Comparison of ENCODE assay signal across 18 cellular contexts in genomic region chr19:10392120-10392519, GRCh38. TPM values are rescaled to one million over a fixed set of nuclear protein-coding genes. Genes with fewer than 3 reads are reported as not detected.
DNase-seq lines count a peak whose midpoint lies in the region; ATAC-seq, FAIRE-seq and TF ChIP-seq lines count a peak whose summit lies in the region.
"Had no signal": no experiment of that assay in that cellular context is flagged by ENCODE, and none has a peak within 500 bp of the region (broad histone marks: within the 10 kb centered on the region; RNA-seq: fewer than 3 reads in every experiment).

No MANE protein-coding gene starts in this region.

- H3K36me3 Mint-ChIP-seq in effector memory CD8-positive, alpha-beta T cell (ENCODE audit: insufficient read depth), result peaks cover 87% of the 10 kb centered on the region
- H3K36me3 Mint-ChIP-seq in activated naive CD8-positive, alpha-beta T cell treated with anti-CD3 and anti-CD28 coated beads for 36 hours, result peaks cover 21% of the 10 kb centered on the region

- H3K9me3 ChIP-seq in GM12878 (replicated peaks; ENCODE audit: control insufficient read depth, insufficient read depth, low read length), result no peaks in the 10 kb centered on the region
- H3K9me3 ChIP-seq: Caco-2 had no signal

- CTCF ChIA-PET in GM12878 (lab: Yijun Ruan, JAX), result interaction anchor here (0.7 to 4.9 kb wide), 10 partner anchors 8 to 133 kb away, joined by 3 to 89 read pairs (median 4); partner anchors contain the start of genes CDC37 and ICAM1

- no peaks in the 10 kb centered on the region for H4K20me1 ChIP-seq in GM12878 (ENCODE audit: control insufficient read depth, insufficient read depth)

- no peak overlapping the region for H3K27ac ChIP-seq in GM12878 (ENCODE audit: control insufficient read depth, insufficient read depth)
- H3K27ac ChIP-seq: C4-2B, HL-60 had no signal

- no peak overlapping the region for H3K4me2 ChIP-seq in GM12878 (ENCODE audit: control insufficient read depth, insufficient read depth)
- H3K4me2 ChIP-seq: GM23338 had no signal

- no peaks in the 10 kb centered on the region for H3K9me3 Mint-ChIP-seq in effector memory CD8-positive, alpha-beta T cell
- no peaks in the 10 kb centered on the region for H3K9me3 Mint-ChIP-seq in activated naive CD8-positive, alpha-beta T cell treated with anti-CD3 and anti-CD28 coated beads for 36 hours
- H3K9me3 Mint-ChIP-seq: CD4-positive, alpha-beta T cell; GM23338 had no signal

- no peak overlapping the region for H3K4me3 ChIP-seq in GM12878
- H3K4me3 ChIP-seq: GM23338 had no signal

- intact Hi-C loops in GM12878 (cut with micrococcal nuclease; ENCODE audit: unreplicated experiment), result no loop called here

- no peaks in the 10 kb centered on the region; the same call in 1 of the 2 replicates for H3K79me2 ChIP-seq in GM12878 (ENCODE audit: control insufficient read depth, insufficient read depth, low read length)

- no TSS peak for BruUV-seq in GM12878 (replicated peaks; lab: Mats Ljungman, UMichigan)

- TF ChIP-seq CTCF in GM12878 (IDR thresholded peaks at IDR 0.05 in 2 of 3, conservative IDR thresholded peaks at IDR 0.05 in 1 of 3; ENCODE audit: control insufficient read depth in 2 of 3, extremely low read depth in 1 of 3, insufficient read depth in 1 of 3, low read depth in 3 of 3, low read length in 3 of 3), result no peak

- TF ChIP-seq POLR2A in GM12878 (IDR thresholded peaks at IDR 0.05; ENCODE audit: low read depth, low read length), result no peak

- no peak overlapping the region for H3K4me3 Mint-ChIP-seq in effector memory CD8-positive, alpha-beta T cell
- H3K4me3 Mint-ChIP-seq in activated naive CD8-positive, alpha-beta T cell treated with anti-CD3 and anti-CD28 coated beads for 36 hours, result no peak overlapping the region
- H3K4me3 Mint-ChIP-seq: CD4-positive, alpha-beta T cell; GM23338 had no signal

- no peak overlapping the region for H3K9ac ChIP-seq in GM12878 (ENCODE audit: control insufficient read depth, insufficient read depth, low read length)

- no peaks in the 10 kb centered on the region for H3K27me3 ChIP-seq in GM12878 (replicated peaks in 1 of 2; ENCODE audit: control insufficient read depth in 2 of 2, insufficient read depth in 2 of 2, low read length in 1 of 2)

- no peak for ATAC-seq in GM12878
- no peak for ATAC-seq in effector memory CD8-positive, alpha-beta T cell (replicated peaks)
- ATAC-seq: GM23338 had no signal

- FAIRE-seq in G401.6 (lab: Jason Lieb, UNC) (peak; percentile 8), GM12878 (lab: Jason Lieb, UNC) (no peak)
- FAIRE-seq: A204.1, D721Med, H54 had no signal

- RAD21 ChIA-PET in GM12878 (lab: Charles Lee; ENCODE audit: unreplicated experiment), result interaction anchor here (1.0 to 4.1 kb wide), 3 partner anchors 122 to 133 kb away, joined by 4 to 49 read pairs (median 40); partner anchors contain the start of gene ICAM1

- H3K4me1 Mint-ChIP-seq in effector memory CD8-positive, alpha-beta T cell (ENCODE audit: low read depth in 2 of 2), result peaks cover 5 to 14% of the 10 kb centered on the region in 2 donors
- peaks cover 6% of the 10 kb centered on the region for H3K4me1 Mint-ChIP-seq in activated naive CD8-positive, alpha-beta T cell treated with anti-CD3 and anti-CD28 coated beads for 36 hours

- no peak for DNase-seq in GM12878 (ENCODE audit: low read depth, low spot score)
- no peak for DNase-seq in effector memory CD8-positive, alpha-beta T cell
- no peak for DNase-seq in activated naive CD8-positive, alpha-beta T cell treated with anti-CD3 and anti-CD28 coated beads for 36 hours
- DNase-seq: ACHN; AML-193; Caco-2; CD4-positive, alpha-beta T cell; GDM1; HCEC 1CT; IMR-90; KBM-7 had no signal

- no peak for TF ChIP-seq EP300 in GM12878 (IDR thresholded peaks at IDR 0.05; ENCODE audit: borderline replicate concordance in 1 of 2, control insufficient read depth in 1 of 2, low read depth in 2 of 2, low read length in 2 of 2)

- in situ Hi-C loops in GM12878 (cut with MboI), result no loop called here

- TF ChIP-seq RAD21 in GM12878 (IDR thresholded peaks at IDR 0.05; ENCODE audit: insufficient read depth, low read depth, low read length), result no peak

- H3K36me3 ChIP-seq in GM12878 (ENCODE audit: control insufficient read depth in 2 of 2, insufficient read depth in 2 of 2, low read length in 1 of 2), result peaks cover 5 to 28% of the 10 kb centered on the region in 2 experiments; a peak in 3 of 4 replicates

- POLR2A ChIA-PET in GM12878 (lab: Charles Lee), result interaction anchor here (0.6 to 0.9 kb wide), 3 partner anchors 12 to 879 kb away, joined by 3 to 4 read pairs (median 3); partner anchors contain the start of gene TYK2

- no peak overlapping the region for H2AFZ ChIP-seq in GM12878 (ENCODE audit: control insufficient read depth, low read depth, low read length)
- H2AFZ ChIP-seq: GM23338 had no signal

- WGBS in GM12878 (ENCODE audit: insufficient coverage, insufficient replicate concordance, low lambda C conversion rate, missing lambda C conversion rate), result 73% methylated on average over 6 of the region's 6 CpGs

- peaks cover under 1% of the 10 kb centered on the region; the same call in 1 of the 2 replicates for H3K4me1 ChIP-seq in GM12878 (ENCODE audit: control insufficient read depth, insufficient read depth, low read length)
- H3K4me1 ChIP-seq: Caco-2 had no signal

- no peak overlapping the region for H3K27ac Mint-ChIP-seq in effector memory CD8-positive, alpha-beta T cell
- H3K27ac Mint-ChIP-seq in activated naive CD8-positive, alpha-beta T cell treated with anti-CD3 and anti-CD28 coated beads for 36 hours, result no peak overlapping the region
- H3K27ac Mint-ChIP-seq: CD4-positive, alpha-beta T cell; GM23338 had no signal

- SMC1A ChIA-PET in GM12878 (lab: Charles Lee; ENCODE audit: uncharacterized antibody, unreplicated experiment), result interaction anchor here (0.6 to 3.2 kb wide), 7 partner anchors 9 to 134 kb away, joined by 3 to 35 read pairs (median 4); partner anchors contain the start of gene ICAM1

- H3K27me3 Mint-ChIP-seq in effector memory CD8-positive, alpha-beta T cell, result no peaks in the 10 kb centered on the region
- no peaks in the 10 kb centered on the region for H3K27me3 Mint-ChIP-seq in activated naive CD8-positive, alpha-beta T cell treated with anti-CD3 and anti-CD28 coated beads for 36 hours
- H3K27me3 Mint-ChIP-seq: CD4-positive, alpha-beta T cell had no signal

RNA-seq across cellular contexts. Expression of gene CDC37, which starts 11.2 kb away (rescaled TPM):
- total RNA-seq in GM12878 (2013; cell fraction: nucleolus; rRNA removed), result 43.2 and 59.3 TPM in 2 replicates
- total RNA-seq in GM12878 (2014; rRNA removed), result 179 and 197 TPM in 2 replicates
- 110 and 117 TPM in 2 replicates for total RNA-seq in GM12878 (2014; rRNA removed; fragmentation: Illumina TruSeq; extraction: Trizol)
- total RNA-seq in GM12878 (2021), result 144 and 155 TPM in 2 replicates
- polyA plus RNA-seq in GM12878 (2011; ENCODE audit: low read depth), result 84.0 TPM
- 140 and 200 TPM in 2 replicates for polyA plus RNA-seq in GM12878 (2011; rRNA removed)
- 211 and 322 TPM in 2 replicates for polyA plus RNA-seq in GM12878 (2011; cell fraction: cytosol; rRNA removed)
- polyA plus RNA-seq in GM12878 (2011; cell fraction: nucleus; rRNA removed), result 421 and 498 TPM in 2 replicates
- 146 and 163 TPM in 2 replicates for polyA plus RNA-seq in GM12878 (2012)
- polyA plus RNA-seq in GM12878 (2014; fragmentation: Illumina TruSeq; extraction: Trizol), result 50.7 and 105 TPM in 2 replicates
- 1 to 10 TPM; 4.7 to 8.8 TPM for polyA plus RNA-seq in GM12878 (2014; fragmentation: Nextera tagmentation; extraction: Ambion mirVana)
- 265 and 297 TPM in 2 replicates for polyA plus RNA-seq in GM12878 (2014; rRNA removed)
- polyA plus RNA-seq in GM12878 (2016; fragmentation: Nextera tagmentation; extraction: Ambion mirVana), result 100 to 1,000 TPM; 255 to 262 TPM
- polyA minus RNA-seq in GM12878 (2011; rRNA and poly(A)+ RNA removed), result 76.0 and 82.1 TPM in 2 replicates
- 42.4 and 45.5 TPM in 2 replicates for polyA minus RNA-seq in GM12878 (2011; cell fraction: cytosol; rRNA and poly(A)+ RNA removed)
- polyA minus RNA-seq in GM12878 (2011; cell fraction: nucleus; rRNA and poly(A)+ RNA removed), result 22.4 and 40.0 TPM in 2 replicates
- 100 to 1,000 TPM; 242 to 252 TPM for total RNA-seq in activated naive CD8-positive, alpha-beta T cell treated with anti-CD3 and anti-CD28 coated beads for 36 hours

RNA-seq across cellular contexts. Expression of gene TYK2, which starts 11.7 kb away (rescaled TPM):
- total RNA-seq in GM12878 (2013; cell fraction: nucleolus; rRNA removed), result 483 and 545 TPM in 2 replicates
- total RNA-seq in GM12878 (2014; rRNA removed) (235 and 304 TPM in 2 replicates), GM12878 (2014; rRNA removed; fragmentation: Illumina TruSeq; extraction: Trizol) (145 and 164 TPM in 2 replicates), GM12878 (2021) (267 and 297 TPM in 2 replicates)
- 148 TPM for polyA plus RNA-seq in GM12878 (2011; ENCODE audit: low read depth)
- polyA plus RNA-seq in GM12878 (2011; rRNA removed) (62.0 and 127 TPM in 2 replicates), GM12878 (2014; fragmentation: Illumina TruSeq; extraction: Trizol) (80.2 and 185 TPM in 2 replicates), GM12878 (2014; fragmentation: Nextera tagmentation; extraction: Ambion mirVana) (10 to 100 TPM; 36.4 to 66.9 TPM), GM12878 (2014; rRNA removed) (364 and 387 TPM in 2 replicates), GM12878 (2016; fragmentation: Nextera tagmentation; extraction: Ambion mirVana) (100 to 1,000 TPM; 172 to 186 TPM)
- 171 and 227 TPM in 2 replicates for polyA plus RNA-seq in GM12878 (2011; cell fraction: cytosol; rRNA removed)
- polyA plus RNA-seq in GM12878 (2011; cell fraction: nucleus; rRNA removed), result 997 and 1,420 TPM in 2 replicates
- 217 and 288 TPM in 2 replicates for polyA plus RNA-seq in GM12878 (2012)
- polyA minus RNA-seq in GM12878 (2011; rRNA and poly(A)+ RNA removed), result 58.7 and 148 TPM in 2 replicates
- polyA minus RNA-seq in GM12878 (2011; cell fraction: cytosol; rRNA and poly(A)+ RNA removed), result 70.7 and 98.7 TPM in 2 replicates
- polyA minus RNA-seq in GM12878 (2011; cell fraction: nucleus; rRNA and poly(A)+ RNA removed), result 78.8 and 145 TPM in 2 replicates
- total RNA-seq in activated naive CD8-positive, alpha-beta T cell treated with anti-CD3 and anti-CD28 coated beads for 36 hours, result 100 to 1,000 TPM; 153 to 155 TPM

RNA-seq across cellular contexts. Expression of gene PDE4A, which starts 28.2 kb away (rescaled TPM):
- 7.4 and 7.7 TPM in 2 replicates for total RNA-seq in GM12878 (2013; cell fraction: nucleolus; rRNA removed)
- 1.6 and 1.9 TPM in 2 replicates for total RNA-seq in GM12878 (2014; rRNA removed)
- 1.7 and 1.9 TPM in 2 replicates for total RNA-seq in GM12878 (2014; rRNA removed; fragmentation: Illumina TruSeq; extraction: Trizol)
- total RNA-seq in GM12878 (2021), result 11.1 and 13.3 TPM in 2 replicates
- polyA plus RNA-seq in GM12878 (2011; ENCODE audit: low read depth), result 6.4 TPM
- 2.7 and 4.8 TPM in 2 replicates for polyA plus RNA-seq in GM12878 (2011; rRNA removed)
- 8.4 and 9.3 TPM in 2 replicates for polyA plus RNA-seq in GM12878 (2011; cell fraction: cytosol; rRNA removed)
- polyA plus RNA-seq in GM12878 (2011; cell fraction: nucleus; rRNA removed), result 11.0 and 16.0 TPM in 2 replicates
- polyA plus RNA-seq in GM12878 (2012), result 14.3 and 15.7 TPM in 2 replicates
- 3.5 and 5.0 TPM in 2 replicates for polyA plus RNA-seq in GM12878 (2014; fragmentation: Illumina TruSeq; extraction: Trizol)
- under 1 TPM; 0.24 to 0.46 TPM for polyA plus RNA-seq in GM12878 (2014; fragmentation: Nextera tagmentation; extraction: Ambion mirVana)
- 7.1 and 7.9 TPM in 2 replicates for polyA plus RNA-seq in GM12878 (2014; rRNA removed)
- polyA plus RNA-seq in GM12878 (2016; fragmentation: Nextera tagmentation; extraction: Ambion mirVana), result 1 to 10 TPM; 7.4 to 8.1 TPM
- 7.7 and 10.3 TPM in 2 replicates for polyA minus RNA-seq in GM12878 (2011; rRNA and poly(A)+ RNA removed)
- 7.8 and 9.2 TPM in 2 replicates for polyA minus RNA-seq in GM12878 (2011; cell fraction: cytosol; rRNA and poly(A)+ RNA removed)
- polyA minus RNA-seq in GM12878 (2011; cell fraction: nucleus; rRNA and poly(A)+ RNA removed), result 3.5 TPM in 2 replicates
- 10 to 100 TPM; 10.6 to 11.4 TPM for total RNA-seq in activated naive CD8-positive, alpha-beta T cell treated with anti-CD3 and anti-CD28 coated beads for 36 hours

RNA-seq across cellular contexts. Expression of gene ICAM3, which starts 52.7 kb away (rescaled TPM):
- 76.3 and 98.4 TPM in 2 replicates for total RNA-seq in GM12878 (2013; cell fraction: nucleolus; rRNA removed)
- total RNA-seq in GM12878 (2014; rRNA removed), result 134 and 152 TPM in 2 replicates
- 98.9 and 106 TPM in 2 replicates for total RNA-seq in GM12878 (2014; rRNA removed; fragmentation: Illumina TruSeq; extraction: Trizol)
- 146 and 160 TPM in 2 replicates for total RNA-seq in GM12878 (2021)
- 45.5 TPM for polyA plus RNA-seq in GM12878 (2011; ENCODE audit: low read depth)
- polyA plus RNA-seq in GM12878 (2011; rRNA removed), result 67.0 and 125 TPM in 2 replicates
- 166 and 255 TPM in 2 replicates for polyA plus RNA-seq in GM12878 (2011; cell fraction: cytosol; rRNA removed)
- polyA plus RNA-seq in GM12878 (2011; cell fraction: nucleus; rRNA removed), result 261 and 282 TPM in 2 replicates
- 152 and 177 TPM in 2 replicates for polyA plus RNA-seq in GM12878 (2012)
- 20.4 and 61.1 TPM in 2 replicates for polyA plus RNA-seq in GM12878 (2014; fragmentation: Illumina TruSeq; extraction: Trizol)
- 10 to 100 TPM in 1 of 2 experiments, 1 to 10 TPM in 1; 5.5 to 29.2 TPM for polyA plus RNA-seq in GM12878 (2014; fragmentation: Nextera tagmentation; extraction: Ambion mirVana)
- polyA plus RNA-seq in GM12878 (2014; rRNA removed), result 146 and 156 TPM in 2 replicates
- 10 to 100 TPM; 73.6 to 75.6 TPM for polyA plus RNA-seq in GM12878 (2016; fragmentation: Nextera tagmentation; extraction: Ambion mirVana)
- 113 and 199 TPM in 2 replicates for polyA minus RNA-seq in GM12878 (2011; rRNA and poly(A)+ RNA removed)
- polyA minus RNA-seq in GM12878 (2011; cell fraction: cytosol; rRNA and poly(A)+ RNA removed), result 98.9 and 99.5 TPM in 2 replicates
- polyA minus RNA-seq in GM12878 (2011; cell fraction: nucleus; rRNA and poly(A)+ RNA removed), result 40.0 and 45.3 TPM in 2 replicates
- 10 to 100 TPM; 76.3 to 79.6 TPM for total RNA-seq in activated naive CD8-positive, alpha-beta T cell treated with anti-CD3 and anti-CD28 coated beads for 36 hours

RNA-seq across cellular contexts. Expression of gene RAVER1, which starts 58.8 kb away (rescaled TPM):
- total RNA-seq in GM12878 (2013; cell fraction: nucleolus; rRNA removed), result 26.9 and 31.1 TPM in 2 replicates
- total RNA-seq in GM12878 (2014; rRNA removed), result 16.1 and 24.5 TPM in 2 replicates
- 3.3 and 5.1 TPM in 2 replicates for total RNA-seq in GM12878 (2014; rRNA removed; fragmentation: Illumina TruSeq; extraction: Trizol)
- total RNA-seq in GM12878 (2021), result 83.5 and 87.0 TPM in 2 replicates
- 4.7 TPM for polyA plus RNA-seq in GM12878 (2011; ENCODE audit: low read depth)
- polyA plus RNA-seq in GM12878 (2011; rRNA removed), result 0.91 and 1.5 TPM in 2 replicates
- polyA plus RNA-seq in GM12878 (2011; cell fraction: cytosol; rRNA removed), result 4.5 and 5.8 TPM in 2 replicates
- 33.7 and 54.4 TPM in 2 replicates for polyA plus RNA-seq in GM12878 (2011; cell fraction: nucleus; rRNA removed)
- polyA plus RNA-seq in GM12878 (2012), result 27.8 and 29.2 TPM in 2 replicates
- 1.0 and 4.8 TPM in 2 replicates for polyA plus RNA-seq in GM12878 (2014; fragmentation: Illumina TruSeq; extraction: Trizol)
- polyA plus RNA-seq in GM12878 (2014; fragmentation: Nextera tagmentation; extraction: Ambion mirVana), result under 1 TPM; 0.03 to 0.05 TPM
- polyA plus RNA-seq in GM12878 (2014; rRNA removed), result 19.2 and 33.9 TPM in 2 replicates
- polyA plus RNA-seq in GM12878 (2016; fragmentation: Nextera tagmentation; extraction: Ambion mirVana), result 10 to 100 TPM; 54.7 to 71.6 TPM
- polyA minus RNA-seq in GM12878 (2011; rRNA and poly(A)+ RNA removed), result 8.3 and 16.5 TPM in 2 replicates
- 23.0 and 25.4 TPM in 2 replicates for polyA minus RNA-seq in GM12878 (2011; cell fraction: cytosol; rRNA and poly(A)+ RNA removed)
- polyA minus RNA-seq in GM12878 (2011; cell fraction: nucleus; rRNA and poly(A)+ RNA removed), result 9.3 and 15.3 TPM in 2 replicates
- 100 to 1,000 TPM; 103 to 107 TPM for total RNA-seq in activated naive CD8-positive, alpha-beta T cell treated with anti-CD3 and anti-CD28 coated beads for 36 hours
